Comparison of ENCODE assay signal across 23 cellular contexts in genomic region chr9:85501474-85501873, GRCh38.
"Had no signal": no experiment of that assay in that cellular context is flagged by ENCODE, and none has a peak within 500 bp of the region (broad histone marks: within the 10 kb centered on the region; RNA-seq: fewer than 3 reads in every experiment).

No MANE protein-coding gene starts in this region.

- H3K27ac Mint-ChIP-seq: dendritic cell treated with granulocyte-macrophage colony-stimulating factor and Interleukin-4, amounts not matched to agents 40 ng/mL and 50 ng/mL, for 4 days; effector memory CD8-positive, alpha-beta T cell; endodermal cell had no signal

- H3K4me1 ChIP-seq: colonic mucosa, esophagus squamous epithelium, foreskin keratinocyte, gastrocnemius medialis, gastroesophageal sphincter, heart left ventricle, heart right ventricle had no signal

- H3K4me1 Mint-ChIP-seq: endodermal cell had no signal

- H3K36me3 ChIP-seq: colonic mucosa, esophagus squamous epithelium, gastrocnemius medialis, gastroesophageal sphincter, heart left ventricle, heart right ventricle had no signal

- H3K27ac ChIP-seq: colonic mucosa, coronary artery, dorsolateral prefrontal cortex, epithelial cell of prostate, esophagus squamous epithelium, foreskin keratinocyte, gastrocnemius medialis, gastroesophageal sphincter, heart left ventricle, heart right ventricle had no signal

- H3K9me3 Mint-ChIP-seq: effector memory CD8-positive, alpha-beta T cell had no signal

- H3K9me3 ChIP-seq: colonic mucosa, gastrocnemius medialis had no signal

- H3K4me3 ChIP-seq: colonic mucosa, coronary artery, dorsolateral prefrontal cortex, esophagus squamous epithelium, gastrocnemius medialis, gastroesophageal sphincter, heart left ventricle, heart right ventricle had no signal

- DNase-seq: colonic mucosa; cortex of kidney; dermis blood vessel endothelial cell; dorsolateral prefrontal cortex; effector CD4-positive, alpha-beta T cell; effector CD8-positive, alpha-beta T cell; effector memory CD4-positive, alpha-beta T cell; effector memory CD8-positive, alpha-beta T cell; endodermal cell; erythroblast; esophagus squamous epithelium; foreskin fibroblast; foreskin keratinocyte; foreskin melanocyte; gastrocnemius medialis; glutamatergic neuron; head of caudate nucleus; heart left ventricle; heart right ventricle had no signal

- H3K4me3 Mint-ChIP-seq: dendritic cell treated with granulocyte-macrophage colony-stimulating factor and Interleukin-4, amounts not matched to agents 40 ng/mL and 50 ng/mL, for 4 days; effector memory CD8-positive, alpha-beta T cell; endodermal cell had no signal

- H3K27me3 ChIP-seq: colonic mucosa, dorsolateral prefrontal cortex, gastrocnemius medialis, gastroesophageal sphincter, heart left ventricle, heart right ventricle had no signal
